19 cellular contexts compared by ENCODE assay signal in the genomic region with DNA sequence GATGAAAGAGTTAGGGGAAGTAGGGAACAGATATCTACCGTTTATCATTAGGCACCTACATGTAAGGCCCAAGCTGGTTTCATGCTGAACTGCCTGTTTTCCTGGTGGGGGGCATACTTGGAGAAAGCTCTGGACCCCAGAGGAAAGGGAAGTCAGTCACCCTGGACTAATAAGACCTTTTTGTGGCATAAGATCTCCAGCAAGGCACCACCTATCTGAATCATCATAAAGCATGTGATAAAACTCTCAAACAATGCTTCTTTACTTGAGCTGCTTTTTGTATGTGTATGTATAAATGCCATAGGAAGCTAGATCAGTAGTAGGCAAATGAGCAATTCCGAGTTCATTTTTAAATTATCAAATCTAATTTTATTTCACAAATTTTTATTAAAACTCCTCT.
A peak's percentile ranks its signal among the peaks of the same experiment; 100 is the strongest.
DNase-seq lines count a peak whose midpoint lies in the region; ATAC-seq and TF ChIP-seq lines count a peak whose summit lies in the region.
"Had no signal": no experiment of that assay in that cellular context is flagged by ENCODE, and none has a peak within 500 bp of the region (broad histone marks: within the 10 kb centered on the region; RNA-seq: fewer than 3 reads in every experiment).

No MANE protein-coding gene starts in this region.

- 49 to 66% methylated on average over 2 of the region's 2 CpGs for WGBS in esophagus, 2 donors

- TF ChIP-seq CTCF in mucosa of descending colon (IDR thresholded peaks at IDR 0.05) = no peak

- ATAC-seq in mucosa of descending colon = peak; percentile 78
- no peak for ATAC-seq in GM18909 (IDR thresholded peaks at IDR 0.05; ENCODE audit: poor library complexity, unreplicated experiment)
- ATAC-seq: lower lobe of right lung, sciatic nerve had no signal

- H3K27ac ChIP-seq in SJSA1 (peak overlapping the region; percentile 65), esophagus (ENCODE audit: low read depth in 2 of 2, low read length in 1 of 2) (peak overlapping the region; percentile 70 to 76)
- H3K27ac ChIP-seq: lower lobe of right lung had no signal

- H3K27me3 ChIP-seq in SJSA1 (replicated peaks) (no peaks in the 10 kb centered on the region), esophagus (ENCODE audit: control insufficient read depth in 1 of 2, insufficient read depth in 2 of 2, low read length in 2 of 2) (no peaks in the 10 kb centered on the region)

- H3K4me3 ChIP-seq in SJSA1 (no peak overlapping the region), esophagus (ENCODE audit: low read depth in 1 of 2, low read length in 2 of 2) (no peak overlapping the region), mucosa of descending colon (no peak overlapping the region)
- H3K4me3 ChIP-seq: lower lobe of right lung had no signal

- H3K4me1 ChIP-seq in SJSA1 (replicated peaks) (peaks cover 73% of the 10 kb centered on the region), esophagus (ENCODE audit: control insufficient read depth in 2 of 2, insufficient read depth in 2 of 2, low read length in 1 of 2) (peaks cover 0 to 3% of the 10 kb centered on the region in 2 donors), mucosa of descending colon (ENCODE audit: low read depth) (no peaks in the 10 kb centered on the region)

- H3K36me3 ChIP-seq in SJSA1 (peaks cover 8% of the 10 kb centered on the region; the same call in 1 of the 2 replicates), esophagus (ENCODE audit: control insufficient read depth in 2 of 2, insufficient read depth in 2 of 2, low read length in 1 of 2) (no peaks in the 10 kb centered on the region), mucosa of descending colon (ENCODE audit: low read depth) (no peaks in the 10 kb centered on the region)
- H3K36me3 ChIP-seq: lower lobe of right lung had no signal

- intact Hi-C loops in mucosa of descending colon (cut with DNase I, micrococcal nuclease) = no loop called here

- DNase-seq in COLO829 (ENCODE audit: low spot score) (peak; percentile 69), SJSA1 (ENCODE audit: low read depth in 1 of 2, low spot score in 2 of 2) (peak in 1 of 2 experiments; percentile 39), mucosa of descending colon (no peak), hypothalamus (lab: John Stamatoyannopoulos, UW) (no peak), NCI-H345 (lab: John Stamatoyannopoulos, UW) (no peak)
- DNase-seq in stimulated activated CD4-positive, alpha-beta T cell treated with anti-CD3 and anti-CD28 coated beads, Interleukin-15, amount 100 ng/mL, for 24 hours = no peak
- DNase-seq: activated CD4-positive, CD25-positive, alpha-beta regulatory T cell; activated naive CD4-positive, alpha-beta T cell treated with anti-CD3 and anti-CD28 coated beads for 36 hours; Caco-2; caudate nucleus; GF-D8; lower lobe of right lung; NCI-H1105 treated with DMSO at 0.1 percent for 48 hours; NCI-H446 treated with DMSO at 0.1 percent for 48 hours; stimulated activated naive CD4-positive, alpha-beta T cell; T-helper 1 cell had no signal

- H3K9me3 ChIP-seq in SJSA1 (replicated peaks) (no peaks in the 10 kb centered on the region), esophagus (ENCODE audit: control insufficient read depth in 2 of 2, insufficient read depth in 1 of 2, low read depth in 1 of 2, low read length in 1 of 2) (no peaks in the 10 kb centered on the region), mucosa of descending colon (no peaks in the 10 kb centered on the region)
- H3K9me3 ChIP-seq: Caco-2, lower lobe of right lung had no signal
